Comparison of ENCODE assay signal across 8 cellular contexts in the genomic region with DNA sequence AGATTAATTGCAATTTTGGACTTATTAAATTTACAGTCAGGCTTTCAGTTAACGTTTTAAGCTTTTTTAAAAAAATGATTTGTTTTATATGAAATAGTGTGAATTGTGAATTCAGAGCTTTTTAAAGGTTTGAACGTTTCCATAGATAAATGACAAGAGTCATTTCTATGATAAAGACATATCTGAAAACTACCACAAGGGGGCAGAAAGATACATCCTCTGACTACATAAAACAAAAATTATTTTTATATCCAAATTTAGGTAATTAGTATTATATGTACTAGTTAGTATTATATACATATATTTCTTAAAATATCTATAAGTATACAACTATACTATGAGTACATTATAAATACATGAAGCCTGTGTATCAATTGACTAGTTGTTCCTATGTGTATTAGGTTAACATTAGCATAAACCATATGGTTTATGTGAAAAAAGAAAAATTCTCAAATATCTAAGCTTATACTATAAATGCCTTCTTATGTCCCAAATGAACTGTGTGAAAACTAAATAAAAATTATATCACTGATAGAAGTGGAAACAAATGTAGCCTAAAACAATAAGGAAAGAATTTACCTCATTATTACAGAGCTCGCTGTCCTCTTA.
DNase-seq lines count a peak whose midpoint lies in the region; ATAC-seq and TF ChIP-seq lines count a peak whose summit lies in the region.

No MANE protein-coding gene starts in this region.

- intact Hi-C loops in Caco-2 (cut with micrococcal nuclease; ENCODE audit: unreplicated experiment): loop anchor here (1.0 to 10.0 kb wide), 3 partner anchors 357 to 1581 kb away; no protein-coding TSS in a partner anchor

- H3K4me3 ChIP-seq in Caco-2 (ENCODE audit: low read depth, low read length) (no peak overlapping the region), astrocyte of the spinal cord (ENCODE audit: low read depth, low read length) (no peak overlapping the region)
- no peak overlapping the region for H3K4me3 ChIP-seq in Jurkat, Clone E6-1 (ENCODE audit: low read length)

- peak in 1 of 2 experiments; percentile 10 for DNase-seq in Caco-2
- DNase-seq in Jurkat, Clone E6-1 (ENCODE audit: low read depth, low spot score): peak; percentile 14
- peak; percentile 47 for DNase-seq in astrocyte of the spinal cord (ENCODE audit: low read depth, low spot score)
- no peak for DNase-seq in mesothelial cell of epicardium (ENCODE audit: low spot score in 2 of 2, unreplicated experiment in 2 of 2)
- no peak for DNase-seq in stimulated activated CD4-positive, alpha-beta T cell treated with anti-CD3 and anti-CD28 coated beads, Interleukin-2, amount 100 ng/mL, for 48 hours
- DNase-seq in amniotic stem cell (lab: John Stamatoyannopoulos, UW): no peak
- no peak for DNase-seq in T-helper 17 cell

- H3K27me3 Mint-ChIP-seq in Caco-2 (ENCODE audit: insufficient read depth, unreplicated experiment) (peaks cover 3% of the 10 kb centered on the region), mesothelial cell of epicardium (ENCODE audit: low read depth) (peaks cover 3% of the 10 kb centered on the region), T-helper 17 cell (peaks cover 32% of the 10 kb centered on the region)

- H3K9me3 ChIP-seq in Caco-2 (no peaks in the 10 kb centered on the region), T-helper 17 cell (ENCODE audit: control insufficient read depth, low read length, poor library complexity, severe bottlenecking) (no peaks in the 10 kb centered on the region)

- no peaks in the 10 kb centered on the region for H3K27me3 ChIP-seq in Caco-2 (replicated peaks; ENCODE audit: control insufficient read depth, insufficient read depth, low read length)

- peak; percentile 44 to 45 for TF ChIP-seq CTCF in Caco-2 (IDR thresholded peaks at IDR 0.05; ENCODE audit: insufficient read depth in 1 of 2, low read depth in 1 of 2, low read length in 1 of 2, severe bottlenecking in 1 of 2, unreplicated experiment in 1 of 2)
- peak; percentile 35 for TF ChIP-seq CTCF in astrocyte of the spinal cord (IDR thresholded peaks at IDR 0.05; ENCODE audit: low read depth, low read length)
- peak; percentile 94 for TF ChIP-seq CTCF in mesothelial cell of epicardium (IDR thresholded peaks at IDR 0.05; ENCODE audit: unreplicated experiment)

- H3K27ac Mint-ChIP-seq in Caco-2 (ENCODE audit: unreplicated experiment) (no peak overlapping the region), mesothelial cell of epicardium (no peak overlapping the region), T-helper 17 cell (no peak overlapping the region)

- H3K4me1 ChIP-seq in Caco-2: no peaks in the 10 kb centered on the region

- POLR2A ChIA-PET in Caco-2 (lab: Charles Lee): no interaction called here

- no peaks in the 10 kb centered on the region for H3K4me1 Mint-ChIP-seq in Caco-2 (ENCODE audit: low read depth, unreplicated experiment)
- H3K4me1 Mint-ChIP-seq in mesothelial cell of epicardium: peaks cover 7% of the 10 kb centered on the region
- H3K4me1 Mint-ChIP-seq in T-helper 17 cell: peaks cover under 1% of the 10 kb centered on the region

- BruUV-seq in Caco-2 (replicated peaks; lab: Mats Ljungman, UMichigan): no TSS peak

- H3K36me3 ChIP-seq in Caco-2 (ENCODE audit: control insufficient read depth, insufficient read depth, low read length): no peaks in the 10 kb centered on the region

- H3K36me3 Mint-ChIP-seq in Caco-2 (ENCODE audit: insufficient read depth, unreplicated experiment) (no peaks in the 10 kb centered on the region), mesothelial cell of epicardium (no peaks in the 10 kb centered on the region), T-helper 17 cell (ENCODE audit: low read depth) (no peaks in the 10 kb centered on the region)

- H3K4me3 Mint-ChIP-seq in Caco-2 (ENCODE audit: unreplicated experiment): no peak overlapping the region
- H3K4me3 Mint-ChIP-seq in mesothelial cell of epicardium: no peak overlapping the region
- no peak overlapping the region for H3K4me3 Mint-ChIP-seq in T-helper 17 cell

- ATAC-seq in GM18870 (IDR thresholded peaks at IDR 0.05; ENCODE audit: unreplicated experiment): no peak
- no peak for ATAC-seq in T-helper 17 cell

- CTCF ChIA-PET in Caco-2 (lab: Charles Lee): no interaction called here

- no peaks in the 10 kb centered on the region for H3K9me3 Mint-ChIP-seq in Caco-2 (ENCODE audit: unreplicated experiment)
- H3K9me3 Mint-ChIP-seq in mesothelial cell of epicardium: no peaks in the 10 kb centered on the region

- in situ Hi-C loops in astrocyte of the spinal cord (cut with HindIII; ENCODE audit: low sequenced_read_pairs): no loop called here

Comparison
In these comparisons a context has a peak if more than half of its experiments do, and no peak if none do; other contexts are left out.
1. DNase-seq: peak in Jurkat, Clone E6-1 (single experiment) and astrocyte of the spinal cord (single experiment); none in mesothelial cell of epicardium (0 of 2), stimulated activated CD4-positive, alpha-beta T cell treated with anti-CD3 and anti-CD28 coated beads, Interleukin-2, amount 100 ng/mL, for 48 hours (0 of 2), amniotic stem cell (single experiment) and T-helper 17 cell (0 of 3).
2. CTCF ChIP-seq: peak in every context shown above with its lines; median percentile 94 in mesothelial cell of epicardium; 44 in Caco-2; 35 in astrocyte of the spinal cord.